Comparison of ENCODE assay signal across 8 cellular contexts in the genomic region with DNA sequence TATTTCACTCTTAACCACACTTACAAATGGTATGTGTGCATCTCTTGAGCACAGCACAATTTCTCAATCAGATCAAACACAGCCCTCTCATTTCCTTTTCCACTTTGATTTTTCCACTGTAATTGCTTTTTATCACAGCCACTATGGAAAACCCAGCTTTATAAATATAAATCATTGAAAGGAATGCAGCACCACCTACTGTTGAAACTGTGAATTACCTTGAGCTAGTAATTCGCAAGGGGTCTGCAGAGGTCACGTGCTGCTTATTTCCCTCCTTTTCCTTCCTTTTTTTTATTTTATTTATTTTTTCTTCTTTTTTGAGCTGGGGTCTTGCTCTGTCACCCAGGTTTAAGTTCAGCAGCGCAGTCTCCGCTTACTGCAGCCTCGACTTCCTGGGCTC.
A peak's percentile ranks its signal among the peaks of the same experiment; 100 is the strongest.
DNase-seq lines count a peak whose midpoint lies in the region; ATAC-seq and TF ChIP-seq lines count a peak whose summit lies in the region.

No MANE protein-coding gene starts in this region.

- H3K4me3 Mint-ChIP-seq in brain, result no peak overlapping the region
- no peak overlapping the region for H3K4me3 Mint-ChIP-seq in neural crest cell

- TF ChIP-seq CTCF in brain (conservative IDR thresholded peaks at IDR 0.05) (peak; percentile 56 to 79), neural crest cell (conservative IDR thresholded peaks at IDR 0.05) (peak; percentile 73)

- ATAC-seq in HG03095 (IDR thresholded peaks at IDR 0.05; ENCODE audit: unreplicated experiment) (no peak), HG02884 (IDR thresholded peaks at IDR 0.05; ENCODE audit: unreplicated experiment) (no peak), HG03280 (IDR thresholded peaks at IDR 0.05; ENCODE audit: unreplicated experiment) (no peak), GM21381 (IDR thresholded peaks at IDR 0.05; ENCODE audit: unreplicated experiment) (no peak)

- DNase-seq in ELR (ENCODE audit: low read depth) (peak; percentile 29), NAMALWA (ENCODE audit: low spot score) (peak; percentile 47), neural crest cell (ENCODE audit: low read depth, low spot score) (peak; percentile 30)

- no peaks in the 10 kb centered on the region for H3K36me3 Mint-ChIP-seq in brain
- peaks cover 18% of the 10 kb centered on the region for H3K36me3 Mint-ChIP-seq in neural crest cell (ENCODE audit: low read depth)

- H3K4me1 Mint-ChIP-seq in brain (peaks cover 6% of the 10 kb centered on the region), neural crest cell (peaks cover 17% of the 10 kb centered on the region)

- peaks cover 3% of the 10 kb centered on the region for H3K27me3 Mint-ChIP-seq in brain
- H3K27me3 Mint-ChIP-seq in neural crest cell (ENCODE audit: low read depth), result no peaks in the 10 kb centered on the region

- H3K27ac Mint-ChIP-seq in brain (no peak overlapping the region), neural crest cell (ENCODE audit: unreplicated experiment) (no peak overlapping the region)

- H3K9me3 Mint-ChIP-seq in brain (no peaks in the 10 kb centered on the region), neural crest cell (no peaks in the 10 kb centered on the region)
